In genomic region chrX:150329888-150330287, GRCh38 we compare ENCODE assay signal across 19 cellular contexts. TPM values are rescaled to one million over a fixed set of nuclear protein-coding genes. Genes with fewer than 3 reads are reported as not detected.
DNase-seq lines count a peak whose midpoint lies in the region; ATAC-seq, FAIRE-seq and TF ChIP-seq lines count a peak whose summit lies in the region.
"Had no signal": no experiment of that assay in that cellular context is flagged by ENCODE, and none has a peak within 500 bp of the region (broad histone marks: within the 10 kb centered on the region; RNA-seq: fewer than 3 reads in every experiment).

No MANE protein-coding gene starts in this region.

- H3K4me1 ChIP-seq in astrocyte (ENCODE audit: insufficient read depth, low read length): peaks cover 19% of the 10 kb centered on the region

- no peak overlapping the region for H3K9ac ChIP-seq in astrocyte (ENCODE audit: low read length)
- H3K9ac ChIP-seq: GM23248 had no signal

- DNase-seq in Daoy (ENCODE audit: low read depth) (peak; percentile 7), astrocyte (ENCODE audit: low read depth) (peak; percentile 48), fibroblast of peridontal ligament (ENCODE audit: extremely low read depth) (peak; percentile 24), myocyte (ENCODE audit: low read depth) (peak; percentile 46), NCI-H146 treated with DMSO at 0.1 percent for 48 hours (lab: John Stamatoyannopoulos, UW; ENCODE audit: unreplicated experiment) (no peak), cerebellum (ENCODE audit: low spot score) (no peak)
- DNase-seq: C1 segment of cervical spinal cord; CD4-positive, alpha-beta T cell; DMS79; EL; GM23248 had no signal

- no peaks in the 10 kb centered on the region for H3K9me3 Mint-ChIP-seq in astrocyte (ENCODE audit: unreplicated experiment)
- H3K9me3 Mint-ChIP-seq: CD4-positive, alpha-beta T cell had no signal

- H3K4me3 ChIP-seq in astrocyte (ENCODE audit: insufficient read depth, low read depth, low read length): no peak overlapping the region
- H3K4me3 ChIP-seq: GM23248 had no signal

- no peak overlapping the region for H3K4me3 Mint-ChIP-seq in astrocyte (ENCODE audit: unreplicated experiment)
- H3K4me3 Mint-ChIP-seq: B cell; CD4-positive, alpha-beta T cell; IgD-negative memory B cell had no signal

- no peak for TF ChIP-seq CTCF in astrocyte (IDR thresholded peaks at IDR 0.05; ENCODE audit: insufficient read depth, low read depth, low read length)

- H2AFZ ChIP-seq in astrocyte (ENCODE audit: low read depth, low read length): no peak overlapping the region
- H2AFZ ChIP-seq: GM23248 had no signal

- H3K27ac Mint-ChIP-seq in astrocyte (ENCODE audit: unreplicated experiment): no peak overlapping the region
- H3K27ac Mint-ChIP-seq: B cell; CD4-positive, alpha-beta T cell; IgD-negative memory B cell had no signal

- no peaks in the 10 kb centered on the region for H3K79me2 ChIP-seq in astrocyte (ENCODE audit: insufficient read depth, low read length)

- H3K4me2 ChIP-seq in astrocyte (ENCODE audit: low read length): no peak overlapping the region

- no peaks in the 10 kb centered on the region for H3K27me3 ChIP-seq in astrocyte (ENCODE audit: insufficient read depth, low read length)

- H3K4me1 Mint-ChIP-seq in astrocyte (ENCODE audit: low read depth, unreplicated experiment): peaks cover 12% of the 10 kb centered on the region

- no peak overlapping the region for H3K27ac ChIP-seq in astrocyte (ENCODE audit: low read depth, low read length)
- H3K27ac ChIP-seq: GM23248 had no signal

- H3K27me3 Mint-ChIP-seq in astrocyte (ENCODE audit: low read depth, unreplicated experiment): peaks cover 2% of the 10 kb centered on the region
- H3K27me3 Mint-ChIP-seq: B cell; CD4-positive, alpha-beta T cell had no signal

- TF ChIP-seq POLR2A in GM18505 (IDR thresholded peaks at IDR 0.05; ENCODE audit: borderline replicate concordance, extremely low read depth, insufficient read depth, insufficient read length): no peak

- ATAC-seq in GM21447 (IDR thresholded peaks at IDR 0.05; ENCODE audit: unreplicated experiment) (no peak), GM18505 (IDR thresholded peaks at IDR 0.05; ENCODE audit: unreplicated experiment) (no peak)
- ATAC-seq: HCT116 had no signal

- FAIRE-seq in astrocyte (lab: Jason Lieb, UNC): no peak
- FAIRE-seq: G401.6, GM12892, H54 had no signal

- no peaks in the 10 kb centered on the region for H3K9me3 ChIP-seq in astrocyte (ENCODE audit: insufficient read depth, low read depth, low read length)

- no peaks in the 10 kb centered on the region for H4K20me1 ChIP-seq in astrocyte (ENCODE audit: insufficient read depth, low read length)

- no peaks in the 10 kb centered on the region for H3K36me3 ChIP-seq in astrocyte (ENCODE audit: insufficient read depth, low read length)

- no peaks in the 10 kb centered on the region for H3K36me3 Mint-ChIP-seq in astrocyte (ENCODE audit: low read depth, unreplicated experiment)
- H3K36me3 Mint-ChIP-seq: IgD-negative memory B cell had no signal

RNA-seq across cellular contexts. Expression of gene MAMLD1, which starts 33.2 kb away (rescaled TPM):
- total RNA-seq in Daoy (2014; rRNA removed; shearing (Covaris generic)): 2.2 and 12.3 TPM in 2 replicates
- 6.6 TPM in 2 replicates for total RNA-seq in astrocyte
- 2.4 and 3.0 TPM in 2 replicates for total RNA-seq in myocyte
- 16.4 TPM for polyA plus RNA-seq in myocyte (2012)
- total RNA-seq in cerebellum: 5.3 TPM

Comparison
In these comparisons a context has a peak if more than half of its experiments do, and no peak if none do; other contexts are left out.
1. DNase-seq: peak in Daoy (single experiment), astrocyte (single experiment), fibroblast of peridontal ligament (single experiment) and myocyte (single experiment); none in NCI-H146 treated with DMSO at 0.1 percent for 48 hours (single experiment) and cerebellum (single experiment).